ENCODE assay signal across 3 cellular contexts in genomic region chr19:38073806-38074685, GRCh38.
TF ChIP-seq lines count a peak whose summit lies in the region.

No MANE protein-coding gene starts in this region.

TF ChIP-seq in A549, 52 proteins besides CTCF, POLR2A, EP300 and RAD21:
- TF ChIP-seq RFX5 (IDR thresholded peaks at IDR 0.05) (no peak), CEBPB (IDR thresholded peaks at IDR 0.05) (no peak), NFE2L2 (conservative IDR thresholded peaks at IDR 0.05; ENCODE audit: low read length) (no peak), BCL3 (IDR thresholded peaks at IDR 0.05) (no peak), ZSCAN20 (CRISPR knock-in tag; IDR thresholded peaks at IDR 0.05) (no peak), HEYL (CRISPR knock-in tag; IDR thresholded peaks at IDR 0.05) (no peak), KDM1A (IDR thresholded peaks at IDR 0.05; ENCODE audit: low read depth) (peak; percentile 72), ZNF302 (CRISPR knock-in tag; IDR thresholded peaks at IDR 0.05) (no peak)

TF ChIP-seq in IMR-90, 13 proteins besides CTCF, POLR2A, EP300 and RAD21:
- no peak for TF ChIP-seq NFE2L2 (IDR thresholded peaks at IDR 0.05; ENCODE audit: low read depth, low read length)
- TF ChIP-seq ELK1 (IDR thresholded peaks at IDR 0.05; ENCODE audit: borderline replicate concordance, low read depth, low read length), result no peak
- no peak for TF ChIP-seq RCOR1 (IDR thresholded peaks at IDR 0.05; ENCODE audit: insufficient replicate concordance, low read length)
- no peak for TF ChIP-seq MAZ (IDR thresholded peaks at IDR 0.05; ENCODE audit: borderline replicate concordance, low read depth, low read length)
- no peak for TF ChIP-seq USF2 (IDR thresholded peaks at IDR 0.05; ENCODE audit: low read depth, low read length)
- no peak for TF ChIP-seq RFX5 (IDR thresholded peaks at IDR 0.05; ENCODE audit: low read depth, low read length)
- no peak for TF ChIP-seq BHLHE40 (IDR thresholded peaks at IDR 0.05; ENCODE audit: low read depth, low read length)
- TF ChIP-seq MXI1 (IDR thresholded peaks at IDR 0.05; ENCODE audit: borderline replicate concordance, low read depth, low read length), result no peak
- TF ChIP-seq FOS (IDR thresholded peaks at IDR 0.05; ENCODE audit: low read depth, low read length), result no peak
- TF ChIP-seq MAFK (IDR thresholded peaks at IDR 0.05; ENCODE audit: low read depth, low read length), result no peak
- TF ChIP-seq CEBPB (IDR thresholded peaks at IDR 0.05; ENCODE audit: low read depth, low read length), result no peak
- TF ChIP-seq CHD1 (IDR thresholded peaks at IDR 0.05; ENCODE audit: low read depth, low read length), result no peak
- TF ChIP-seq SMC3 (IDR thresholded peaks at IDR 0.05; ENCODE audit: low read depth, low read length), result no peak

TF ChIP-seq in K562, 482 proteins besides CTCF, POLR2A, EP300 and RAD21:
- TF ChIP-seq SMC3 (conservative IDR thresholded peaks at IDR 0.05; ENCODE audit: insufficient read depth, low read depth, low read length) (0 out of 2 replicates have a peak, but pooled peaks have one; percentile 13), RBM25 (IDR thresholded peaks at IDR 0.05; ENCODE audit: low read depth, low read length, severe bottlenecking) (peak; percentile 42), GTF2E2 (tag; IDR thresholded peaks at IDR 0.05) (no peak), BCOR (IDR thresholded peaks at IDR 0.05) (peak; percentile 43; the same call in 1 of the 2 replicates), ADNP (tag; IDR thresholded peaks at IDR 0.05) (0 out of 2 replicates have a peak, but pooled peaks have one; percentile 37), KLF10 (CRISPR knock-in tag; IDR thresholded peaks at IDR 0.05) (no peak), CBFB (CRISPR knock-in tag; IDR thresholded peaks at IDR 0.05) (no peak)
